1 cellular context compared by ENCODE assay signal in genomic region chr16:84775262-84775810, GRCh38.
TF ChIP-seq lines count a peak whose summit lies in the region.

No MANE protein-coding gene starts in this region.

TF ChIP-seq in GM23338, 12 proteins besides CTCF, POLR2A, EP300 and RAD21:
- TF ChIP-seq, protein P1, sequence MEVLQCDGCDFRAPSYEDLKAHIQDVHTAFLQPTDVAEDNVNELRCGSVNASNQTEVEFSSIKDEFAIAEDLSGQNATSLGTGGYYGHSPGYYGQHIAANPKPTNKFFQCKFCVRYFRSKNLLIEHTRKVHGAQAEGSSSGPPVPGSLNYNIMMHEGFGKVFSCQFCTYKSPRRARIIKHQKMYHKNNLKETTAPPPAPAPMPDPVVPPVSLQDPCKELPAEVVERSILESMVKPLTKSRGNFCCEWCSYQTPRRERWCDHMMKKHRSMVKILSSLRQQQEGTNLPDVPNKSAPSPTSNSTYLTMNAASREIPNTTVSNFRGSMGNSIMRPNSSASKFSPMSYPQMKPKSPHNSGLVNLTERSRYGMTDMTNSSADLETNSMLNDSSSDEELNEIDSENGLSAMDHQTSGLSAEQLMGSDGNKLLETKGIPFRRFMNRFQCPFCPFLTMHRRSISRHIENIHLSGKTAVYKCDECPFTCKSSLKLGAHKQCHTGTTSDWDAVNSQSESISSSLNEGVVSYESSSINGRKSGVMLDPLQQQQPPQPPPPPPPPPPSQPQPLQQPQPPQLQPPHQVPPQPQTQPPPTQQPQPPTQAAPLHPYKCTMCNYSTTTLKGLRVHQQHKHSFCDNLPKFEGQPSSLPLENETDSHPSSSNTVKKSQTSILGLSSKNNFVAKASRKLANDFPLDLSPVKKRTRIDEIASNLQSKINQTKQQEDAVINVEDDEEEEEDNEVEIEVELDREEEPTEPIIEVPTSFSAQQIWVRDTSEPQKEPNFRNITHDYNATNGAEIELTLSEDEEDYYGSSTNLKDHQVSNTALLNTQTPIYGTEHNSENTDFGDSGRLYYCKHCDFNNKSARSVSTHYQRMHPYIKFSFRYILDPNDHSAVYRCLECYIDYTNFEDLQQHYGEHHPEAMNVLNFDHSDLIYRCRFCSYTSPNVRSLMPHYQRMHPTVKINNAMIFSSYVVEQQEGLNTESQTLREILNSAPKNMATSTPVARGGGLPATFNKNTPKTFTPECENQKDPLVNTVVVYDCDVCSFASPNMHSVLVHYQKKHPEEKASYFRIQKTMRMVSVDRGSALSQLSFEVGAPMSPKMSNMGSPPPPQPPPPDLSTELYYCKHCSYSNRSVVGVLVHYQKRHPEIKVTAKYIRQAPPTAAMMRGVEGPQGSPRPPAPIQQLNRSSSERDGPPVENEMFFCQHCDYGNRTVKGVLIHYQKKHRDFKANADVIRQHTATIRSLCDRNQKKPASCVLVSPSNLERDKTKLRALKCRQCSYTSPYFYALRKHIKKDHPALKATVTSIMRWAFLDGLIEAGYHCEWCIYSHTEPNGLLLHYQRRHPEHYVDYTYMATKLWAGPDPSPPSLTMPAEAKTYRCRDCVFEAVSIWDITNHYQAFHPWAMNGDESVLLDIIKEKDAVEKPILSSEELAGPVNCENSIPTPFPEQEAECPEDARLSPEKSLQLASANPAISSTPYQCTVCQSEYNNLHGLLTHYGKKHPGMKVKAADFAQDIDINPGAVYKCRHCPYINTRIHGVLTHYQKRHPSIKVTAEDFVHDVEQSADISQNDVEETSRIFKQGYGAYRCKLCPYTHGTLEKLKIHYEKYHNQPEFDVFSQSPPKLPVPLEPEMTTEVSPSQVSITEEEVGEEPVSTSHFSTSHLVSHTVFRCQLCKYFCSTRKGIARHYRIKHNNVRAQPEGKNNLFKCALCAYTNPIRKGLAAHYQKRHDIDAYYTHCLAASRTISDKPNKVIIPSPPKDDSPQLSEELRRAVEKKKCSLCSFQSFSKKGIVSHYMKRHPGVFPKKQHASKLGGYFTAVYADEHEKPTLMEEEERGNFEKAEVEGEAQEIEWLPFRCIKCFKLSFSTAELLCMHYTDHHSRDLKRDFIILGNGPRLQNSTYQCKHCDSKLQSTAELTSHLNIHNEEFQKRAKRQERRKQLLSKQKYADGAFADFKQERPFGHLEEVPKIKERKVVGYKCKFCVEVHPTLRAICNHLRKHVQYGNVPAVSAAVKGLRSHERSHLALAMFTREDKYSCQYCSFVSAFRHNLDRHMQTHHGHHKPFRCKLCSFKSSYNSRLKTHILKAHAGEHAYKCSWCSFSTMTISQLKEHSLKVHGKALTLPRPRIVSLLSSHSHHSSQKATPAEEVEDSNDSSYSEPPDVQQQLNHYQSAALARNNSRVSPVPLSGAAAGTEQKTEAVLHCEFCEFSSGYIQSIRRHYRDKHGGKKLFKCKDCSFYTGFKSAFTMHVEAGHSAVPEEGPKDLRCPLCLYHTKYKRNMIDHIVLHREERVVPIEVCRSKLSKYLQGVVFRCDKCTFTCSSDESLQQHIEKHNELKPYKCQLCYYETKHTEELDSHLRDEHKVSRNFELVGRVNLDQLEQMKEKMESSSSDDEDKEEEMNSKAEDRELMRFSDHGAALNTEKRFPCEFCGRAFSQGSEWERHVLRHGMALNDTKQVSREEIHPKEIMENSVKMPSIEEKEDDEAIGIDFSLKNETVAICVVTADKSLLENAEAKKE (CRISPR knock-in tag; IDR thresholded peaks at IDR 0.05), result no peak
- TF ChIP-seq ETS1 (IDR thresholded peaks at IDR 0.05), result no peak
- TF ChIP-seq NANOG (IDR thresholded peaks at IDR 0.05; ENCODE audit: borderline replicate concordance), result no peak
- TF ChIP-seq CREB1 (CRISPR knock-in tag; IDR thresholded peaks at IDR 0.05; ENCODE audit: low read depth), result no peak
